Comparison of ENCODE assay signal across 8 cellular contexts in the genomic region with DNA sequence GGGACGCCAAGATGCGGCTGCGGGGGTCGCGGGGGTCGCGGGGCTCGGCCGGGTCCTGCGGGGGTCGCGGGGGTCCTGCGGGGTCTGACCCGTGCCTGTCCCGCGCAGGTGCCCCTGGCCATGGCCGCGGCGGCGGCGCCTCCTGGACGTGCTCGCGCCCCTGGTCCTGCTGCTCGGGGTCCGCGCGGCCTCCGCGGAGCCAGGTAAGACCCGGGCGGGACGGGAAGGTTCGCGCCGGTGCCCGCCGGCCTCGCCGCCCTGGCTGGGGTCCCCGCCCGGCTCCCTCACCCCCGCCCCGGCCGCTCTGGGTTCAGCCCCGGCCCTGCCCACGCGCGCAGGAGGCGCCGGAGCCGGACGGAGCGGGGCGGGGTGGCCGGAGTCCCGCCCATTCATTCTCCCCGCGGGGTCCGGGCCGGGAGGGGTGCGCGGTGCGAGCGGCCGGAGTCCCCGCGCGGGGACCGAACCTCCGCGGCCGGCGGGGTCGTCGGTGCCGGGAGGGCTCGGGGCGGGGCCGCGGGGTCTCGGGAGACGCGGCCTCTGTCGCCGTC. TPM values are rescaled to one million over a fixed set of nuclear protein-coding genes. Genes with fewer than 3 reads are reported as not detected.
A peak's percentile ranks its signal among the peaks of the same experiment; 100 is the strongest.
DNase-seq lines count a peak whose midpoint lies in the region; ATAC-seq and TF ChIP-seq lines count a peak whose summit lies in the region.

No MANE protein-coding gene starts in this region.

- H3K4me3 ChIP-seq in skeletal muscle cell (ENCODE audit: low read depth, low read length): peak overlapping the region; percentile 48

- TF ChIP-seq CTCF in GM20000 (IDR thresholded peaks at IDR 0.05; ENCODE audit: extremely low read depth, missing control alignments) (no peak), VCaP (conservative IDR thresholded peaks at IDR 0.05) (0 out of 2 replicates have a peak, but pooled peaks have one; percentile 5)

- peak; percentile 59 for DNase-seq in GM20000 (ENCODE audit: low spot score)
- DNase-seq in left cardiac atrium: peak; percentile 78
- DNase-seq in skeletal muscle cell (ENCODE audit: low read depth): no peak
- no peak for DNase-seq in NCI-H345 treated with DMSO at 0.1 percent for 48 hours (lab: John Stamatoyannopoulos, UW; ENCODE audit: unreplicated experiment)
- no peak for DNase-seq in GDM1 (lab: John Stamatoyannopoulos, UW)

- intact Hi-C loops in left cardiac atrium (cut with DNase I): no loop called here

- ATAC-seq in left cardiac atrium (peak; percentile 60 to 76), GM21526 (IDR thresholded peaks at IDR 0.05; ENCODE audit: low FRiP score, unreplicated experiment) (no peak), HG02840 (IDR thresholded peaks at IDR 0.05; ENCODE audit: low FRiP score, unreplicated experiment) (no peak)

- peak overlapping the region; percentile 69 for H3K27ac ChIP-seq in VCaP

RNA-seq across cellular contexts. Expression of gene COL18A1, which starts 0.4 kb away (rescaled TPM):
- 100 to 1,000 TPM in 1 of 2 donors, 10 to 100 TPM in 1; 53.4 to 104 TPM for total RNA-seq in left cardiac atrium

Comparison
In these comparisons a context has a peak if more than half of its experiments do, and no peak if none do; other contexts are left out.
1. DNase-seq: peak in GM20000 (single experiment) and left cardiac atrium (single experiment); none in skeletal muscle cell (single experiment), NCI-H345 treated with DMSO at 0.1 percent for 48 hours (single experiment) and GDM1 (single experiment).
2. ATAC-seq: peak in left cardiac atrium (2 of 2); none in GM21526 (single experiment) and HG02840 (single experiment).